ENCODE assay signal across 17 cellular contexts in genomic region chr9:95071450-95071849, GRCh38.
DNase-seq lines count a peak whose midpoint lies in the region; ATAC-seq and TF ChIP-seq lines count a peak whose summit lies in the region.
"Had no signal": no experiment of that assay in that cellular context is flagged by ENCODE, and none has a peak within 500 bp of the region (broad histone marks: within the 10 kb centered on the region; RNA-seq: fewer than 3 reads in every experiment).

No MANE protein-coding gene starts in this region.

- ATAC-seq in upper lobe of left lung (ENCODE audit: low FRiP score in 2 of 2) (no peak), GM21526 (IDR thresholded peaks at IDR 0.05; ENCODE audit: low FRiP score, unreplicated experiment) (no peak)

- peak overlapping the region; percentile 56 for H3K4me2 ChIP-seq in parathyroid adenoma (ENCODE audit: low read length)

- H3K27ac Mint-ChIP-seq in chondrocyte (ENCODE audit: unreplicated experiment) (peak overlapping the region; percentile 45), glutamatergic neuron (ENCODE audit: unreplicated experiment) (no peak overlapping the region)
- H3K27ac Mint-ChIP-seq: CD8-positive, alpha-beta memory T cell had no signal

- peaks cover 12% of the 10 kb centered on the region for H3K4me1 ChIP-seq in parathyroid adenoma
- H3K4me1 ChIP-seq in upper lobe of left lung, result peaks cover 25 to 42% (median 31%) of the 10 kb centered on the region in 4 donors

- TF ChIP-seq POLR2A in upper lobe of left lung (IDR thresholded peaks at IDR 0.05), result no peak

- H3K27me3 Mint-ChIP-seq in chondrocyte (ENCODE audit: low read depth), result no peaks in the 10 kb centered on the region
- peaks cover 4% of the 10 kb centered on the region for H3K27me3 Mint-ChIP-seq in glutamatergic neuron (ENCODE audit: unreplicated experiment)
- H3K27me3 Mint-ChIP-seq: CD8-positive, alpha-beta memory T cell had no signal

- no peaks in the 10 kb centered on the region for H3K27me3 ChIP-seq in parathyroid adenoma (ENCODE audit: control insufficient read depth, insufficient read depth, low read length)
- H3K27me3 ChIP-seq in upper lobe of left lung, result no peaks in the 10 kb centered on the region
- H3K27me3 ChIP-seq: BLaER1 had no signal

- H3K4me1 Mint-ChIP-seq in chondrocyte (ENCODE audit: low read depth) (peaks cover 60% of the 10 kb centered on the region), glutamatergic neuron (ENCODE audit: low read depth, unreplicated experiment) (peaks cover 3% of the 10 kb centered on the region)
- H3K4me1 Mint-ChIP-seq: CD8-positive, alpha-beta memory T cell had no signal

- POLR2A ChIA-PET in RWPE1 (lab: Yijun Ruan, JAX; ENCODE audit: low non-redundant PET), result no interaction called here

- no peak overlapping the region for H2AFZ ChIP-seq in parathyroid adenoma

- H3K27ac ChIP-seq in RWPE1, result peak overlapping the region; percentile 54; the same call in 1 of the 2 replicates
- no peak overlapping the region for H3K27ac ChIP-seq in parathyroid adenoma
- peak overlapping the region; percentile 75 for H3K27ac ChIP-seq in temporal lobe (ENCODE audit: low read depth, low read length)
- peak overlapping the region in 1 of 4 donors; percentile 10 for H3K27ac ChIP-seq in upper lobe of left lung
- H3K27ac ChIP-seq: BLaER1 had no signal

- no peak for TF ChIP-seq EP300 in upper lobe of left lung (IDR thresholded peaks at IDR 0.05)

- H3K9me3 Mint-ChIP-seq in chondrocyte (ENCODE audit: low read depth) (no peaks in the 10 kb centered on the region), glutamatergic neuron (ENCODE audit: unreplicated experiment) (peaks cover 4% of the 10 kb centered on the region)
- H3K9me3 Mint-ChIP-seq: CD8-positive, alpha-beta memory T cell had no signal

- H3K9me3 ChIP-seq in parathyroid adenoma (ENCODE audit: control insufficient read depth, low read length), result no peaks in the 10 kb centered on the region
- H3K9me3 ChIP-seq in upper lobe of left lung, result no peaks in the 10 kb centered on the region
- H3K9me3 ChIP-seq: BLaER1 had no signal

- no peak overlapping the region for H3K4me3 Mint-ChIP-seq in chondrocyte (ENCODE audit: unreplicated experiment)
- H3K4me3 Mint-ChIP-seq in glutamatergic neuron (ENCODE audit: unreplicated experiment), result no peak overlapping the region
- H3K4me3 Mint-ChIP-seq: CD8-positive, alpha-beta memory T cell had no signal

- H3K36me3 ChIP-seq in parathyroid adenoma (ENCODE audit: control insufficient read depth, insufficient read depth, low read length) (no peaks in the 10 kb centered on the region), upper lobe of left lung (peaks cover 0 to 28% (median 1%) of the 10 kb centered on the region in 4 donors)

- DNase-seq in RWPE1 (ENCODE audit: low spot score) (no peak), chondrocyte (ENCODE audit: low spot score) (no peak), HuH-7 (ENCODE audit: low spot score) (no peak), glutamatergic neuron (no peak), upper lobe of left lung (no peak)
- DNase-seq: CD8-positive, alpha-beta memory T cell; DMS 273 treated with DMSO at 0.1 percent for 48 hours; MM.1S; NCI-H1105 treated with DMSO at 0.1 percent for 48 hours; NCI-H1930; NCI-H2171; NCI-H446 treated with DMSO at 0.1 percent for 48 hours; NCI-H82 had no signal

- CTCF ChIA-PET in RWPE1 (lab: Yijun Ruan, JAX), result no interaction called here

- H3K36me3 Mint-ChIP-seq in chondrocyte (ENCODE audit: low read depth) (peaks cover 23% of the 10 kb centered on the region), glutamatergic neuron (ENCODE audit: unreplicated experiment) (peaks cover 4% of the 10 kb centered on the region)

- TF ChIP-seq CTCF in RWPE1 (conservative IDR thresholded peaks at IDR 0.05; ENCODE audit: low read depth), result no peak
- no peak for TF ChIP-seq CTCF in chondrocyte (IDR thresholded peaks at IDR 0.05)
- TF ChIP-seq CTCF in parathyroid adenoma (IDR thresholded peaks at IDR 0.05), result no peak
- no peak for TF ChIP-seq CTCF in glutamatergic neuron (IDR thresholded peaks at IDR 0.05; ENCODE audit: partially characterized antibody, unreplicated experiment)
- no peak for TF ChIP-seq CTCF in upper lobe of left lung (IDR thresholded peaks at IDR 0.05)

- no peak overlapping the region for H3K9ac ChIP-seq in parathyroid adenoma
- H3K9ac ChIP-seq: BLaER1 had no signal

- 83 to 91% methylated on average over 5 of the region's 5 CpGs for WGBS in upper lobe of left lung, 2 donors

- H3K4me3 ChIP-seq in parathyroid adenoma (ENCODE audit: low read depth, low read length), result no peak overlapping the region
- H3K4me3 ChIP-seq in upper lobe of left lung, result no peak overlapping the region
- H3K4me3 ChIP-seq: BLaER1 had no signal

- H3K79me2 ChIP-seq in parathyroid adenoma, result peaks cover 62% of the 10 kb centered on the region
